ENCODE assay signal across 1 cellular context in the genomic region with DNA sequence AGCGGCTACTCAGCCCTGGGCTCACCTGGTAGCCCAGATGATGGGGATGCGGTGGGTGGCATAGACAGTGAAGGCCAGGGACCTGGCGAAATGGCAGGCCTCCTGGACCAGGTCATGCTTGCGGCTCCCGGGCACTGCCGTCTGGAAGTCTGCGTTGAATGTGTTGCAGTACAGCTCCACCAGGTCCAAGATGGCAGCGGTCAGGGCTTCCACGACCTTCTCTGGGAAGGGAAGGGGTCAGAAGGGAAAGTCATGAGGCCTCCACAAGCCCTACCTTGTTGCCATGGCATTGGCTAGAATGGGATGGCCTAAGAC.
TF ChIP-seq lines count a peak whose summit lies in the region.

No MANE protein-coding gene starts in this region.

TF ChIP-seq in H1, 55 proteins besides CTCF, POLR2A, EP300 and RAD21:
- TF ChIP-seq SAP30 (IDR thresholded peaks at IDR 0.05; ENCODE audit: insufficient read depth, insufficient replicate concordance, low read length): no peak
- no peak for TF ChIP-seq CTBP2 (IDR thresholded peaks at IDR 0.05; ENCODE audit: borderline replicate concordance, insufficient read depth, insufficient read length, low read length)
- TF ChIP-seq, protein P1, sequence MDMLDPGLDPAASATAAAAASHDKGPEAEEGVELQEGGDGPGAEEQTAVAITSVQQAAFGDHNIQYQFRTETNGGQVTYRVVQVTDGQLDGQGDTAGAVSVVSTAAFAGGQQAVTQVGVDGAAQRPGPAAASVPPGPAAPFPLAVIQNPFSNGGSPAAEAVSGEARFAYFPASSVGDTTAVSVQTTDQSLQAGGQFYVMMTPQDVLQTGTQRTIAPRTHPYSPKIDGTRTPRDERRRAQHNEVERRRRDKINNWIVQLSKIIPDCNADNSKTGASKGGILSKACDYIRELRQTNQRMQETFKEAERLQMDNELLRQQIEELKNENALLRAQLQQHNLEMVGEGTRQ (IDR thresholded peaks at IDR 0.05; ENCODE audit: low read length): no peak
TF ChIP-seq in H1: peak in this region for 0.
